Comparison of ENCODE assay signal across 17 cellular contexts in the genomic region with DNA sequence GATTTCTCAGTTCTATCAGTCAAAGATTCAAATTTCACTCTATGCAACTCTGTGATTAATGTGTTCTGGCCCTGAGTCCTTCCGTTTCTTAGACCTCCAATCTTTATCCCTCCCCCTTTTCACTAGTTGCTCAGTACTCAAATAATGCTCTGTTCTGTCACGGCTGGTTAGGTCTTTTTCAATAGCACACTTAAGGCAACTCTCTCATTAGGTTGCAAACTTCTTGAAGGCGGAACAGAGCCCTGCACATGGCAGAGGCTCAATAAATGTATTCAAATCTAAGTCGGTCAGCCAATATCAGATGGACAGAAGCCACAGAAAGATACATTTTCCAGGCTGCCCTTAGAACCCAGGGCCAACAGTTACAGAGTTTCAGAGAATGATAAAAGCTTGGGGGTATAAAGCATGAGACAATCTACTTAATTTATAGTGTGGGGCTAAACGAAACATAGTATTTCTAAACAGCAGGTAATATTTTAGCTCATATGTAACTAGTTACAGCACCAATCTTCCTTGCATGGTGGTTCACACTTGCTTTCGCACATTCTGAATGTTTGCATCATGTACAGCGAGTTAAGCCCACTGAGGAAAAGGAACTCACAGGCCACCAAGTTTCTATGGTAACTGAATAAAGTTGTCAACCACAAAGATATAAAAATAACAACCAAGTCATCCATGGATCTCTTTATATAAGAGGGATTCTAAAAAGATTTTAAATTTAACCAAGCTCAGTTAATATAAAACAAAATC.
DNase-seq lines count a peak whose midpoint lies in the region; ATAC-seq, FAIRE-seq and TF ChIP-seq lines count a peak whose summit lies in the region.
"Had no signal": no experiment of that assay in that cellular context is flagged by ENCODE, and none has a peak within 500 bp of the region (broad histone marks: within the 10 kb centered on the region; RNA-seq: fewer than 3 reads in every experiment).

No MANE protein-coding gene starts in this region.

- no peak overlapping the region for H3K27ac ChIP-seq in CD4-positive, CD25-positive, alpha-beta regulatory T cell (ENCODE audit: insufficient read depth, low read length, poor library complexity, severe bottlenecking)
- peak overlapping the region; percentile 66 for H3K27ac ChIP-seq in angular gyrus (ENCODE audit: low read depth, low read length)
- H3K27ac ChIP-seq: foreskin keratinocyte, pancreas had no signal

- no peaks in the 10 kb centered on the region for H3K9me3 Mint-ChIP-seq in CD4-positive, CD25-positive, alpha-beta regulatory T cell
- no peaks in the 10 kb centered on the region for H3K9me3 Mint-ChIP-seq in memory B cell
- no peaks in the 10 kb centered on the region for H3K9me3 Mint-ChIP-seq in stimulated activated naive CD8-positive, alpha-beta T cell treated with anti-CD3 and anti-CD28 coated beads, Interleukin-15, amount 100 ng/mL, for 72 hours
- H3K9me3 Mint-ChIP-seq: mesothelial cell of epicardium had no signal

- no peak overlapping the region for H3K4me3 ChIP-seq in CD4-positive, CD25-positive, alpha-beta regulatory T cell (ENCODE audit: low read depth, low read length)
- H3K4me3 ChIP-seq: pancreas had no signal

- H3K36me3 Mint-ChIP-seq in CD4-positive, CD25-positive, alpha-beta regulatory T cell, result peaks cover 45% of the 10 kb centered on the region
- peaks cover 28% of the 10 kb centered on the region for H3K36me3 Mint-ChIP-seq in memory B cell

- H3K4me1 ChIP-seq in CD4-positive, CD25-positive, alpha-beta regulatory T cell (ENCODE audit: control insufficient read depth, insufficient read depth, low read length, poor library complexity, severe bottlenecking), result no peaks in the 10 kb centered on the region
- H3K4me1 ChIP-seq: foreskin keratinocyte had no signal

- peaks cover 0 to 4% (median 0%) of the 10 kb centered on the region in 4 donors for H3K4me1 Mint-ChIP-seq in CD4-positive, CD25-positive, alpha-beta regulatory T cell
- peaks cover 3% of the 10 kb centered on the region for H3K4me1 Mint-ChIP-seq in memory B cell
- no peaks in the 10 kb centered on the region for H3K4me1 Mint-ChIP-seq in stimulated activated naive CD8-positive, alpha-beta T cell treated with anti-CD3 and anti-CD28 coated beads, Interleukin-15, amount 100 ng/mL, for 72 hours
- H3K4me1 Mint-ChIP-seq: mesothelial cell of epicardium had no signal

- H3K27ac Mint-ChIP-seq in CD4-positive, CD25-positive, alpha-beta regulatory T cell, result peak overlapping the region in 2 of 3 donors; percentile 76 to 89
- H3K27ac Mint-ChIP-seq in memory B cell, result peak overlapping the region; percentile 25
- H3K27ac Mint-ChIP-seq in stimulated activated naive CD8-positive, alpha-beta T cell treated with anti-CD3 and anti-CD28 coated beads, Interleukin-15, amount 100 ng/mL, for 72 hours, result no peak overlapping the region
- H3K27ac Mint-ChIP-seq: mesothelial cell of epicardium had no signal

- FAIRE-seq in D721Med (lab: Jason Lieb, UNC), result no peak
- FAIRE-seq: pancreas had no signal

- ATAC-seq in CD4-positive, CD25-positive, alpha-beta regulatory T cell (ENCODE audit: low read depth in 2 of 2), result no peak
- peak; percentile 73 for ATAC-seq in GM21619 (IDR thresholded peaks at IDR 0.05; ENCODE audit: unreplicated experiment)
- peak; percentile 34 for ATAC-seq in memory B cell (ENCODE audit: low read depth)
- ATAC-seq in HG03108 (IDR thresholded peaks at IDR 0.05; ENCODE audit: unreplicated experiment), result no peak
- no peak for ATAC-seq in stimulated activated naive CD8-positive, alpha-beta T cell treated with anti-CD3 and anti-CD28 coated beads, Interleukin-15, amount 100 ng/mL, for 72 hours
- ATAC-seq: foreskin keratinocyte, pancreas, PC-3 had no signal

- peaks cover 74% of the 10 kb centered on the region for H3K36me3 ChIP-seq in CD4-positive, CD25-positive, alpha-beta regulatory T cell (ENCODE audit: control insufficient read depth, insufficient read depth, low read length)

- no peaks in the 10 kb centered on the region for H3K27me3 ChIP-seq in CD4-positive, CD25-positive, alpha-beta regulatory T cell (ENCODE audit: control insufficient read depth, insufficient read depth, low read length)
- H3K27me3 ChIP-seq: foreskin keratinocyte, pancreas had no signal

- no peaks in the 10 kb centered on the region for H3K9me3 ChIP-seq in CD4-positive, CD25-positive, alpha-beta regulatory T cell (ENCODE audit: control insufficient read depth in 2 of 2, low read length in 2 of 2)
- H3K9me3 ChIP-seq: pancreas had no signal

- H3K27me3 Mint-ChIP-seq in CD4-positive, CD25-positive, alpha-beta regulatory T cell, result no peaks in the 10 kb centered on the region
- H3K27me3 Mint-ChIP-seq in memory B cell, result no peaks in the 10 kb centered on the region
- no peaks in the 10 kb centered on the region for H3K27me3 Mint-ChIP-seq in stimulated activated naive CD8-positive, alpha-beta T cell treated with anti-CD3 and anti-CD28 coated beads, Interleukin-15, amount 100 ng/mL, for 72 hours

- no peak for TF ChIP-seq CTCF in D721Med (IDR thresholded peaks at IDR 0.05; ENCODE audit: insufficient read depth, missing control alignments)

- DNase-seq in CD4-positive, CD25-positive, alpha-beta regulatory T cell, result no peak
- DNase-seq in memory B cell (ENCODE audit: low spot score in 2 of 2) (no peak), GM03348 (ENCODE audit: low spot score) (no peak), D721Med (ENCODE audit: insufficient read length, low spot score) (no peak)
- DNase-seq in stimulated activated naive CD8-positive, alpha-beta T cell treated with anti-CD3 and anti-CD28 coated beads, Interleukin-15, amount 100 ng/mL, for 72 hours, result no peak
- DNase-seq: activated CD4-positive, CD25-positive, alpha-beta regulatory T cell treated with anti-CD3 and anti-CD28 coated beads, Interleukin-2, amount 50 U/mL, for 72 hours; activated T-cell treated with anti-CD3 and anti-CD28 coated beads, Interleukin-2, amount 50 U/mL, for 48 hours; DMS53; foreskin keratinocyte; NCI-H345; pancreas; PC-3; SW 1271 had no signal

- no peak overlapping the region for H3K4me3 Mint-ChIP-seq in CD4-positive, CD25-positive, alpha-beta regulatory T cell
- H3K4me3 Mint-ChIP-seq in memory B cell, result no peak overlapping the region
- no peak overlapping the region for H3K4me3 Mint-ChIP-seq in stimulated activated naive CD8-positive, alpha-beta T cell treated with anti-CD3 and anti-CD28 coated beads, Interleukin-15, amount 100 ng/mL, for 72 hours
- H3K4me3 Mint-ChIP-seq: mesothelial cell of epicardium had no signal

Comparison
In these comparisons a context has a peak if more than half of its experiments do, and no peak if none do; other contexts are left out.
1. ATAC-seq: peak in GM21619 (single experiment) and memory B cell (single experiment); none in CD4-positive, CD25-positive, alpha-beta regulatory T cell (0 of 2), HG03108 (single experiment) and stimulated activated naive CD8-positive, alpha-beta T cell treated with anti-CD3 and anti-CD28 coated beads, Interleukin-15, amount 100 ng/mL, for 72 hours (single experiment).
2. H3K27ac Mint-ChIP-seq: peak in CD4-positive, CD25-positive, alpha-beta regulatory T cell (2 of 3) and memory B cell (single experiment); none in stimulated activated naive CD8-positive, alpha-beta T cell treated with anti-CD3 and anti-CD28 coated beads, Interleukin-15, amount 100 ng/mL, for 72 hours (0 of 2).